8 cellular contexts compared by ENCODE assay signal in genomic region chr17:38703742-38704644, GRCh38. TPM values are rescaled to one million over a fixed set of nuclear protein-coding genes. Genes with fewer than 3 reads are reported as not detected.
DNase-seq lines count a peak whose midpoint lies in the region; ATAC-seq and TF ChIP-seq lines count a peak whose summit lies in the region.

No MANE protein-coding gene starts in this region.

- H3K4me2 ChIP-seq in OCI-LY3 (ENCODE audit: low read length): peak overlapping the region; percentile 100

- H3K4me1 ChIP-seq in OCI-LY3 (ENCODE audit: low read length): peaks cover 35% of the 10 kb centered on the region

- peak overlapping the region; percentile 97 for H3K4me3 Mint-ChIP-seq in activated T-helper 1 cell treated with anti-CD3 and anti-CD28 coated beads, Interleukin-12 subunit alpha, Interleukin-12 subunit beta, Interleukin-2, Interleukin-4 antibody, amounts not matched to agents 30 ng/mL and 10 ng/mL and 1 ng/mL, durations not matched to agents 14 hours and 24 hours and 36 hours
- peak overlapping the region; percentile 94 for H3K4me3 Mint-ChIP-seq in nephron progenitor cell

- H2AFZ ChIP-seq in OCI-LY3 (ENCODE audit: low read depth, low read length): no peak overlapping the region

- intact Hi-C loops in activated T-helper 1 cell treated with anti-CD3 and anti-CD28 coated beads, Interleukin-12 subunit alpha, Interleukin-12 subunit beta, Interleukin-2, Interleukin-4 antibody, amounts not matched to agents 30 ng/mL and 10 ng/mL and 1 ng/mL, durations not matched to agents 14 hours and 24 hours and 36 hours (cut with micrococcal nuclease): loop anchor here (5.0 to 10.0 kb wide), 4 partner anchors 148 to 1861 kb away; partner anchors contain the start of genes CCR7, FBXL20, RPL23 and SYNRG

- peak overlapping the region; percentile 96 for H3K4me3 ChIP-seq in OCI-LY3 (ENCODE audit: low read length)
- peak overlapping the region; percentile 80 for H3K4me3 ChIP-seq in fibroblast of mammary gland (ENCODE audit: control insufficient read depth, low read depth, low read length)

- H3K36me3 Mint-ChIP-seq in activated T-helper 1 cell treated with anti-CD3 and anti-CD28 coated beads, Interleukin-12 subunit alpha, Interleukin-12 subunit beta, Interleukin-2, Interleukin-4 antibody, amounts not matched to agents 30 ng/mL and 10 ng/mL and 1 ng/mL, durations not matched to agents 14 hours and 24 hours and 36 hours (ENCODE audit: low read depth): peaks cover 25% of the 10 kb centered on the region
- peaks cover 7% of the 10 kb centered on the region for H3K36me3 Mint-ChIP-seq in nephron progenitor cell (ENCODE audit: low read depth)

- peaks cover 61% of the 10 kb centered on the region for H3K79me2 ChIP-seq in OCI-LY3 (ENCODE audit: low read length)

- peaks cover 15% of the 10 kb centered on the region for H4K20me1 ChIP-seq in OCI-LY3 (ENCODE audit: insufficient read depth, low read length)

- H3K27ac ChIP-seq in OCI-LY3 (ENCODE audit: low read length) (peak overlapping the region; percentile 100), substantia nigra (ENCODE audit: low read depth, low read length, poor library complexity, severe bottlenecking) (peak overlapping the region; percentile 86)

- H3K27me3 ChIP-seq in OCI-LY3 (ENCODE audit: low read depth, low read length): no peaks in the 10 kb centered on the region

- no peaks in the 10 kb centered on the region for H3K27me3 Mint-ChIP-seq in activated T-helper 1 cell treated with anti-CD3 and anti-CD28 coated beads, Interleukin-12 subunit alpha, Interleukin-12 subunit beta, Interleukin-2, Interleukin-4 antibody, amounts not matched to agents 30 ng/mL and 10 ng/mL and 1 ng/mL, durations not matched to agents 14 hours and 24 hours and 36 hours (ENCODE audit: insufficient read depth)
- peaks cover 56% of the 10 kb centered on the region for H3K27me3 Mint-ChIP-seq in nephron progenitor cell (ENCODE audit: low read depth, poor library complexity)

- peak overlapping the region; percentile 98 for H3K27ac Mint-ChIP-seq in activated T-helper 1 cell treated with anti-CD3 and anti-CD28 coated beads, Interleukin-12 subunit alpha, Interleukin-12 subunit beta, Interleukin-2, Interleukin-4 antibody, amounts not matched to agents 30 ng/mL and 10 ng/mL and 1 ng/mL, durations not matched to agents 14 hours and 24 hours and 36 hours
- H3K27ac Mint-ChIP-seq in nephron progenitor cell: peak overlapping the region; percentile 87

- TF ChIP-seq CTCF in OCI-LY3 (IDR thresholded peaks at IDR 0.05; ENCODE audit: low read depth, low read length): no peak
- TF ChIP-seq CTCF in fibroblast of mammary gland (conservative IDR thresholded peaks at IDR 0.05; ENCODE audit: control insufficient read depth, insufficient read depth, low read depth, low read length): no peak
- no peak for TF ChIP-seq CTCF in nephron progenitor cell (IDR thresholded peaks at IDR 0.05)

- no peak for ATAC-seq in HG02571 (IDR thresholded peaks at IDR 0.05; ENCODE audit: unreplicated experiment)

- no peaks in the 10 kb centered on the region for H3K9me3 ChIP-seq in OCI-LY3 (ENCODE audit: insufficient read depth, low read length)

- peak overlapping the region; percentile 100 for H3K9ac ChIP-seq in OCI-LY3 (ENCODE audit: low read length)

- H3K36me3 ChIP-seq in OCI-LY3 (replicated peaks; ENCODE audit: low read depth, low read length): peaks cover 17% of the 10 kb centered on the region

- peaks cover 65% of the 10 kb centered on the region for H3K4me1 Mint-ChIP-seq in activated T-helper 1 cell treated with anti-CD3 and anti-CD28 coated beads, Interleukin-12 subunit alpha, Interleukin-12 subunit beta, Interleukin-2, Interleukin-4 antibody, amounts not matched to agents 30 ng/mL and 10 ng/mL and 1 ng/mL, durations not matched to agents 14 hours and 24 hours and 36 hours (ENCODE audit: low read depth)
- H3K4me1 Mint-ChIP-seq in nephron progenitor cell: peaks cover 68% of the 10 kb centered on the region

- DNase-seq in DMS53 (lab: John Stamatoyannopoulos, UW): peak; percentile 98
- peak; percentile 91 for DNase-seq in HuH-7 (ENCODE audit: low spot score)
- peak; percentile 66 for DNase-seq in activated T-helper 1 cell treated with anti-CD3 and anti-CD28 coated beads, Interleukin-12 subunit alpha, Interleukin-12 subunit beta, Interleukin-2, Interleukin-4 antibody, amounts not matched to agents 30 ng/mL and 10 ng/mL and 1 ng/mL, durations not matched to agents 14 hours and 24 hours and 36 hours (ENCODE audit: low spot score)
- DNase-seq in fibroblast of mammary gland (ENCODE audit: low read depth): peak; percentile 26
- DNase-seq in nephron progenitor cell: peak; percentile 84
- peak in 28 of 49 donors; percentile 9 to 70 (median 30) for DNase-seq in substantia nigra (lab: John Stamatoyannopoulos, UW)

- peaks cover 4% of the 10 kb centered on the region for H3K9me3 Mint-ChIP-seq in activated T-helper 1 cell treated with anti-CD3 and anti-CD28 coated beads, Interleukin-12 subunit alpha, Interleukin-12 subunit beta, Interleukin-2, Interleukin-4 antibody, amounts not matched to agents 30 ng/mL and 10 ng/mL and 1 ng/mL, durations not matched to agents 14 hours and 24 hours and 36 hours
- H3K9me3 Mint-ChIP-seq in nephron progenitor cell: no peaks in the 10 kb centered on the region

RNA-seq across cellular contexts. Expression of gene MLLT6, which starts 1.1 kb away (rescaled TPM):
- 250 and 252 TPM in 2 replicates for total RNA-seq in activated T-helper 1 cell treated with anti-CD3 and anti-CD28 coated beads, Interleukin-12 subunit alpha, Interleukin-12 subunit beta, Interleukin-2, Interleukin-4 antibody, amounts not matched to agents 30 ng/mL and 10 ng/mL and 1 ng/mL, durations not matched to agents 14 hours and 24 hours and 36 hours

RNA-seq across cellular contexts. Expression of gene CISD3, which starts 26.1 kb away (rescaled TPM):
- 39.2 and 41.4 TPM in 2 replicates for total RNA-seq in activated T-helper 1 cell treated with anti-CD3 and anti-CD28 coated beads, Interleukin-12 subunit alpha, Interleukin-12 subunit beta, Interleukin-2, Interleukin-4 antibody, amounts not matched to agents 30 ng/mL and 10 ng/mL and 1 ng/mL, durations not matched to agents 14 hours and 24 hours and 36 hours

RNA-seq across cellular contexts. Expression of gene EPOP, which starts 29.2 kb away (rescaled TPM):
- total RNA-seq in activated T-helper 1 cell treated with anti-CD3 and anti-CD28 coated beads, Interleukin-12 subunit alpha, Interleukin-12 subunit beta, Interleukin-2, Interleukin-4 antibody, amounts not matched to agents 30 ng/mL and 10 ng/mL and 1 ng/mL, durations not matched to agents 14 hours and 24 hours and 36 hours: 56.5 and 58.8 TPM in 2 replicates

RNA-seq across cellular contexts. Expression of gene PCGF2, which starts 44.1 kb away (rescaled TPM):
- 3.7 and 4.6 TPM in 2 replicates for total RNA-seq in activated T-helper 1 cell treated with anti-CD3 and anti-CD28 coated beads, Interleukin-12 subunit alpha, Interleukin-12 subunit beta, Interleukin-2, Interleukin-4 antibody, amounts not matched to agents 30 ng/mL and 10 ng/mL and 1 ng/mL, durations not matched to agents 14 hours and 24 hours and 36 hours

RNA-seq across cellular contexts. Expression of gene PSMB3, which starts 48.5 kb away (rescaled TPM):
- 349 and 366 TPM in 2 replicates for total RNA-seq in activated T-helper 1 cell treated with anti-CD3 and anti-CD28 coated beads, Interleukin-12 subunit alpha, Interleukin-12 subunit beta, Interleukin-2, Interleukin-4 antibody, amounts not matched to agents 30 ng/mL and 10 ng/mL and 1 ng/mL, durations not matched to agents 14 hours and 24 hours and 36 hours

Comparison
In these comparisons a context has a peak if more than half of its experiments do, and no peak if none do; other contexts are left out.
1. DNase-seq: peak in every context shown above with its lines; median percentile 98 in DMS53; 91 in HuH-7; 84 in nephron progenitor cell; 66 in activated T-helper 1 cell treated with anti-CD3 and anti-CD28 coated beads, Interleukin-12 subunit alpha, Interleukin-12 subunit beta, Interleukin-2, Interleukin-4 antibody, amounts not matched to agents 30 ng/mL and 10 ng/mL and 1 ng/mL, durations not matched to agents 14 hours and 24 hours and 36 hours; 30 in substantia nigra; 26 in fibroblast of mammary gland.